8 cellular contexts compared by ENCODE assay signal in genomic region chr1:119611701-119612113, GRCh38. TPM values are rescaled to one million over a fixed set of nuclear protein-coding genes. Genes with fewer than 3 reads are reported as not detected.
DNase-seq lines count a peak whose midpoint lies in the region; ATAC-seq, FAIRE-seq and TF ChIP-seq lines count a peak whose summit lies in the region.

No MANE protein-coding gene starts in this region.

- H3K56ac ChIP-seq in H1 (replicated peaks; ENCODE audit: insufficient read length, low read depth, low read length) = no peak overlapping the region

- H2BK120ac ChIP-seq in H1 (replicated peaks; ENCODE audit: low read depth, low read length) = peak overlapping the region; percentile 6

- POLR2A ChIA-PET in Caco-2 (lab: Charles Lee) = no interaction called here
- POLR2A ChIA-PET in activated CD8-positive, alpha-beta T cell treated with anti-CD3 and anti-CD28 coated beads for 36 hours (lab: Charles Lee) = no interaction called here
- POLR2A ChIA-PET in H1 (lab: Charles Lee; ENCODE audit: partially characterized antibody) = interaction anchor here (0.8 to 1.7 kb wide), 9 partner anchors 37 to 133 kb away, joined by 3 to 19 read pairs (median 3); partner anchors contain the start of genes PHGDH and ZNF697

- H4K8ac ChIP-seq in H1 (ENCODE audit: extremely low read depth, insufficient read depth, low read length) = no peak overlapping the region

- peak overlapping the region; percentile 92; the same call in 1 of the 2 replicates for H2BK12ac ChIP-seq in H1 (ENCODE audit: low read depth, low read length)

- H3K4me3 Mint-ChIP-seq in Caco-2 (ENCODE audit: unreplicated experiment) = no peak overlapping the region
- H3K4me3 Mint-ChIP-seq in activated CD8-positive, alpha-beta T cell treated with anti-CD3 and anti-CD28 coated beads for 36 hours = no peak overlapping the region
- H3K4me3 Mint-ChIP-seq in mesothelial cell of epicardium = no peak overlapping the region

- peak overlapping the region; percentile 78; the same call in 1 of the 2 replicates for H2AFZ ChIP-seq in H1 (ENCODE audit: low read length)

- TF ChIP-seq RAD21 in H1 (IDR thresholded peaks at IDR 0.05 in 1 of 2, conservative IDR thresholded peaks at IDR 0.05 in 1 of 2; ENCODE audit: low read depth in 2 of 2, low read length in 2 of 2) = peak; percentile 94 to 95

- H3K9me3 Mint-ChIP-seq in Caco-2 (ENCODE audit: unreplicated experiment) (no peaks in the 10 kb centered on the region), mesothelial cell of epicardium (no peaks in the 10 kb centered on the region)
- H3K9me3 Mint-ChIP-seq in activated CD8-positive, alpha-beta T cell treated with anti-CD3 and anti-CD28 coated beads for 36 hours = no peaks in the 10 kb centered on the region

- no peaks in the 10 kb centered on the region for H3K23me2 ChIP-seq in H1 (ENCODE audit: low read depth, low read length)

- intact Hi-C loops in Caco-2 (cut with micrococcal nuclease; ENCODE audit: unreplicated experiment) = loop anchor here (1.0 to 5.0 kb wide), 6 partner anchors 28 to 239 kb away; partner anchors contain the start of gene ZNF697
- intact Hi-C loops in activated CD8-positive, alpha-beta T cell treated with anti-CD3 and anti-CD28 coated beads for 36 hours (cut with micrococcal nuclease) = loop anchor here (5.0 kb wide), 2 partner anchors 51 to 66 kb away; no protein-coding TSS in a partner anchor

- peak overlapping the region; percentile 60; the same call in 1 of the 2 replicates for H2BK5ac ChIP-seq in H1 (ENCODE audit: low read depth, low read length)

- H2BK20ac ChIP-seq in H1 (ENCODE audit: low read length) = peak overlapping the region; percentile 48; the same call in 1 of the 2 replicates

- H3K27me3 ChIP-seq in Caco-2 (replicated peaks; ENCODE audit: control insufficient read depth, insufficient read depth, low read length) = no peaks in the 10 kb centered on the region
- H3K27me3 ChIP-seq in H1 (replicated peaks in 1 of 4; ENCODE audit: control insufficient read depth in 3 of 4, extremely low read depth in 1 of 4, insufficient read depth in 3 of 4, low read length in 3 of 4) = no peaks in the 10 kb centered on the region

- FAIRE-seq in H1 (lab: Jason Lieb, UNC) = no peak

- peak; percentile 75 to 86 for DNase-seq in Caco-2
- peak; percentile 64 for DNase-seq in NCI-H510A treated with DMSO at 0.1 percent for 48 hours (lab: John Stamatoyannopoulos, UW)
- peak; percentile 84 for DNase-seq in activated CD8-positive, alpha-beta T cell treated with anti-CD3 and anti-CD28 coated beads for 36 hours
- peak; percentile 83 to 100 for DNase-seq in H1 (ENCODE audit: low read depth in 1 of 2, low spot score in 2 of 2)
- DNase-seq in mesothelial cell of epicardium (ENCODE audit: low spot score in 2 of 2, unreplicated experiment in 2 of 2) = peak; percentile 63 to 89
- peak; percentile 33 to 55 for DNase-seq in stimulated activated CD8-positive, alpha-beta memory T cell treated with anti-CD3 and anti-CD28 coated beads, Interleukin-7, amount 100 ng/mL, for 48 hours (ENCODE audit: extremely low read depth in 1 of 2, low read depth in 1 of 2)

- H3K9ac ChIP-seq in H1 (replicated peaks in 1 of 4; ENCODE audit: extremely low read depth in 1 of 4, low read depth in 3 of 4, low read length in 3 of 4) = no peak overlapping the region

- no peak for TF ChIP-seq EP300 in H1 (IDR thresholded peaks at IDR 0.05; ENCODE audit: borderline replicate concordance in 1 of 2, low read depth in 2 of 2, low read length in 2 of 2)

- H3K27me3 Mint-ChIP-seq in Caco-2 (ENCODE audit: insufficient read depth, unreplicated experiment) = no peaks in the 10 kb centered on the region
- peaks cover 2% of the 10 kb centered on the region for H3K27me3 Mint-ChIP-seq in activated CD8-positive, alpha-beta T cell treated with anti-CD3 and anti-CD28 coated beads for 36 hours
- H3K27me3 Mint-ChIP-seq in mesothelial cell of epicardium (ENCODE audit: low read depth) = no peaks in the 10 kb centered on the region

- H3K4ac ChIP-seq in H1 (replicated peaks; ENCODE audit: insufficient read length, low read depth, low read length) = no peak overlapping the region

- CTCF ChIA-PET in Caco-2 (lab: Charles Lee) (interaction anchor here (0.7 to 1.3 kb wide), 7 partner anchors 49 to 136 kb away, joined by 3 to 6 read pairs (median 4); partner anchors contain the start of gene PHGDH), H1 (lab: Charles Lee; ENCODE audit: partially characterized antibody) (interaction anchor here (0.6 to 29.8 kb wide), 40 partner anchors 8 to 337 kb away, joined by 3 to 786 read pairs (median 4); partner anchors contain the start of genes REG4 and ZNF697)
- CTCF ChIA-PET in activated CD8-positive, alpha-beta T cell treated with anti-CD3 and anti-CD28 coated beads for 36 hours (lab: Charles Lee) = interaction anchor here (0.9 to 11.7 kb wide), 17 partner anchors 10 to 198 kb away, joined by 3 to 250 read pairs (median 4); no protein-coding TSS in a partner anchor

- no peak overlapping the region for H3K4me3 ChIP-seq in Caco-2 (ENCODE audit: low read depth, low read length)
- 0 out of 8 replicates have a peak overlapping the region, but pooled peaks of 1 of the 4 experiments have one; percentile 20 for H3K4me3 ChIP-seq in H1 (ENCODE audit: extremely low read depth in 1 of 4, insufficient read depth in 2 of 4, low read depth in 3 of 4, low read length in 4 of 4)

- no peaks in the 10 kb centered on the region for H4K20me1 ChIP-seq in H1 (replicated peaks in 1 of 2; ENCODE audit: control insufficient read depth in 1 of 2, insufficient read depth in 2 of 2, low read length in 2 of 2)

- TF ChIP-seq CTCF in Caco-2 (IDR thresholded peaks at IDR 0.05; ENCODE audit: insufficient read depth in 1 of 2, low read depth in 1 of 2, low read length in 1 of 2, severe bottlenecking in 1 of 2, unreplicated experiment in 1 of 2) (peak; percentile 76 to 80), H1 (IDR thresholded peaks at IDR 0.05; ENCODE audit: control extremely low read depth in 1 of 3, insufficient read depth in 1 of 3, low read depth in 1 of 3, low read length in 3 of 3) (peak; percentile 92 to 97 (median 93)), mesothelial cell of epicardium (IDR thresholded peaks at IDR 0.05; ENCODE audit: unreplicated experiment) (peak; percentile 90)
- peak; percentile 83 for TF ChIP-seq CTCF in activated CD8-positive, alpha-beta T cell treated with anti-CD3 and anti-CD28 coated beads for 36 hours (IDR thresholded peaks at IDR 0.05)

- no peaks in the 10 kb centered on the region for H3K4me1 Mint-ChIP-seq in Caco-2 (ENCODE audit: low read depth, unreplicated experiment)
- H3K4me1 Mint-ChIP-seq in activated CD8-positive, alpha-beta T cell treated with anti-CD3 and anti-CD28 coated beads for 36 hours (ENCODE audit: low read depth) = no peaks in the 10 kb centered on the region
- peaks cover 12% of the 10 kb centered on the region for H3K4me1 Mint-ChIP-seq in mesothelial cell of epicardium

- H2BK15ac ChIP-seq in H1 (ENCODE audit: low read length) = peak overlapping the region; percentile 81; the same call in 1 of the 2 replicates

- H3K36me3 ChIP-seq in Caco-2 (ENCODE audit: control insufficient read depth, insufficient read depth, low read length) (no peaks in the 10 kb centered on the region), H1 (ENCODE audit: control insufficient read depth in 2 of 4, insufficient read depth in 4 of 4, low read length in 3 of 4) (no peaks in the 10 kb centered on the region)

- no peaks in the 10 kb centered on the region for H3K79me1 ChIP-seq in H1 (ENCODE audit: low read depth, low read length)

- H3K9me3 ChIP-seq in Caco-2 = no peaks in the 10 kb centered on the region
- no peaks in the 10 kb centered on the region for H3K9me3 ChIP-seq in H1 (ENCODE audit: insufficient read depth in 2 of 2, low read depth in 1 of 2, low read length in 1 of 2)

- H3K27ac Mint-ChIP-seq in Caco-2 (ENCODE audit: unreplicated experiment) (no peak overlapping the region), mesothelial cell of epicardium (no peak overlapping the region)
- H3K27ac Mint-ChIP-seq in activated CD8-positive, alpha-beta T cell treated with anti-CD3 and anti-CD28 coated beads for 36 hours = no peak overlapping the region

- TF ChIP-seq POLR2A in H1 (IDR thresholded peaks at IDR 0.05; ENCODE audit: control extremely low read depth in 1 of 2, low read depth in 2 of 2, low read length in 2 of 2) = no peak

- H4K5ac ChIP-seq in H1 (ENCODE audit: insufficient read length, low read depth, low read length) = no peak overlapping the region

- H3K4me2 ChIP-seq in H1 (ENCODE audit: insufficient read depth in 1 of 2, low read depth in 2 of 2, low read length in 2 of 2) = peak overlapping the region in 1 of 2 experiments; percentile 49; a peak in 2 of 4 replicates

- H3K27ac ChIP-seq in H1 (ENCODE audit: low read depth, low read length) = no peak overlapping the region

- no TSS peak for BruUV-seq in Caco-2 (replicated peaks; lab: Mats Ljungman, UMichigan)

- H4K91ac ChIP-seq in H1 (replicated peaks; ENCODE audit: insufficient read length, low read length) = no peak overlapping the region

- no peaks in the 10 kb centered on the region for H3K79me2 ChIP-seq in H1 (ENCODE audit: control insufficient read depth in 1 of 2, insufficient read depth in 2 of 2, low read length in 2 of 2)

- peak overlapping the region; percentile 24; the same call in 1 of the 2 replicates for H3K18ac ChIP-seq in H1 (ENCODE audit: extremely low read depth, low read length)

- no peaks in the 10 kb centered on the region for H3K36me3 Mint-ChIP-seq in Caco-2 (ENCODE audit: insufficient read depth, unreplicated experiment)
- H3K36me3 Mint-ChIP-seq in activated CD8-positive, alpha-beta T cell treated with anti-CD3 and anti-CD28 coated beads for 36 hours (ENCODE audit: low read depth) = no peaks in the 10 kb centered on the region
- H3K36me3 Mint-ChIP-seq in mesothelial cell of epicardium = no peaks in the 10 kb centered on the region

- peak; percentile 45 for ATAC-seq in HG02642 (IDR thresholded peaks at IDR 0.05; ENCODE audit: poor library complexity, unreplicated experiment)
- peak; percentile 80 for ATAC-seq in activated CD8-positive, alpha-beta T cell treated with anti-CD3 and anti-CD28 coated beads for 36 hours
- no peak for ATAC-seq in GM21515 (IDR thresholded peaks at IDR 0.05; ENCODE audit: unreplicated experiment)

- no peak overlapping the region for H3K14ac ChIP-seq in H1 (ENCODE audit: insufficient read length)

- H3K4me1 ChIP-seq in Caco-2 = no peaks in the 10 kb centered on the region
- H3K4me1 ChIP-seq in H1 (replicated peaks in 1 of 4; ENCODE audit: control insufficient read depth in 3 of 4, insufficient read depth in 4 of 4, low read length in 3 of 4) = peaks cover 0 to 3% (median under 1%) of the 10 kb centered on the region in 4 experiments; a peak in 4 of 7 replicates

- H3K23ac ChIP-seq in H1 (ENCODE audit: insufficient read length) = no peak overlapping the region

- no peak overlapping the region for H2AK5ac ChIP-seq in H1 (ENCODE audit: low read depth, low read length)

- WGBS in H1 (ENCODE audit: extremely low coverage in 1 of 2, insufficient coverage in 1 of 2, insufficient read length in 1 of 2, insufficient replicate concordance in 2 of 2, low coverage in 1 of 2, low lambda C conversion rate in 2 of 2, missing lambda C conversion rate in 1 of 2), 2 experiments = 36% methylated on average over 8 of the region's 8 CpGs; no CpG with 5 or more reads in 1 of the 2 experiments

RNA-seq across cellular contexts. Expression of gene ZNF697, which starts 36.4 kb away (rescaled TPM):
- total RNA-seq in Caco-2 (2022) (2.9 and 3.1 TPM in 2 replicates), mesothelial cell of epicardium (20.3 to 21.8 TPM (median 20.6 TPM) in 3 replicates)
- total RNA-seq in activated CD8-positive, alpha-beta T cell treated with anti-CD3 and anti-CD28 coated beads for 36 hours = under 1 TPM; 0.20 to 0.38 TPM
- 17.9 and 18.3 TPM in 2 replicates for total RNA-seq in H1 (2021; fragmentation: NEBNext Ultra II Directional; extraction: Animal tissue kit (Norgen Biotek cat#: 25700))
- polyA plus RNA-seq in H1 (2011; rRNA removed) = 5.6 and 6.4 TPM in 2 replicates
- polyA plus RNA-seq in H1 (2011; cell fraction: cytosol; rRNA removed) = 7.0 TPM
- polyA plus RNA-seq in H1 (2011; cell fraction: nucleus; rRNA removed) = 5.8 TPM
- polyA plus RNA-seq in H1 (2012, experiment 1 of 2) = 6.1 to 9.7 TPM (median 7.1 TPM) in 4 replicates
- 1.8 TPM for polyA plus RNA-seq in H1 (2012, experiment 2 of 2)
- polyA plus RNA-seq in H1 (2013, experiment 1 of 2) = 7.0 TPM
- 7.3 TPM for polyA plus RNA-seq in H1 (2013, experiment 2 of 2)
- 9.1 and 10.0 TPM in 2 replicates for polyA minus RNA-seq in H1 (2011; rRNA and poly(A)+ RNA removed)
- 13.1 TPM for polyA minus RNA-seq in H1 (2011; cell fraction: cytosol; rRNA and poly(A)+ RNA removed)
- 15.7 TPM for polyA minus RNA-seq in H1 (2011; cell fraction: nucleus; rRNA and poly(A)+ RNA removed)
